Comparison of ENCODE assay signal across 19 cellular contexts in the genomic region with DNA sequence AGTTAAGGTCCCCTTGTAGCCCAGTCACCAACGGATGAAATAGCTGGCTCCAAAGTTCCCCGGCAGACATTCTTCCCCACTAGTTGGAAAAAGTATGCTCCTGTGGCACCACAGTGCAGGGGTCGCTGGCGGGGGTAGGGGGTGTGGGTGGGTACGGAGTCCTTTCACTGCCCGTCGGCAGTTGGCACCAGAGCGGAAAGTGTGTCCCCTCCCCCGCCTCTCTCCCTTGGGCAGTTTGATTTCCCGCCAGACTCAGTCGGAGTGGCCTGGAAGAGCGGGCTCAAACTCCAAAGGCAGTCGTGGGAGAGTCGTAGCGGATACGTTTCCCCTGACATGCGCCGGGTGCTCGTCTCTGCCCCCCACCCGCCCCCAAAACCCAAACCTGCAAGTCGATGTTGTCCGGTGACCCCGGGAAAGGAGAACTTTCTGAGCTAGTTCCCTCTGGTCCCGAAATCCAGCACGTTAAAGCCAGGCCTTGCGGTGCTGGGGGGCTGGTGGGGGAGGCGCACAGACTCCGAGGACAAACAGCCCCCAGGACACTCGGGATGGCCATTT. TPM values are rescaled to one million over a fixed set of nuclear protein-coding genes. Genes with fewer than 3 reads are reported as not detected.
DNase-seq lines count a peak whose midpoint lies in the region; ATAC-seq and TF ChIP-seq lines count a peak whose summit lies in the region.
"Had no signal": no experiment of that assay in that cellular context is flagged by ENCODE, and none has a peak within 500 bp of the region (broad histone marks: within the 10 kb centered on the region; RNA-seq: fewer than 3 reads in every experiment).

No MANE protein-coding gene starts in this region.

- peaks cover 15% of the 10 kb centered on the region for H3K4me1 ChIP-seq in NT2/D1 (ENCODE audit: insufficient read depth, insufficient read length)
- H3K4me1 ChIP-seq in thyroid gland: peaks cover 15 to 20% of the 10 kb centered on the region in 2 donors
- H3K4me1 ChIP-seq in CD8-positive, alpha-beta T cell (ENCODE audit: insufficient read depth, low read length): peaks cover 35% of the 10 kb centered on the region
- no peaks in the 10 kb centered on the region for H3K4me1 ChIP-seq in Karpas-422 (ENCODE audit: low read length)
- peaks cover 28% of the 10 kb centered on the region for H3K4me1 ChIP-seq in vagina

- peak overlapping the region; percentile 73 for H3K27ac Mint-ChIP-seq in activated naive CD4-positive, alpha-beta T cell treated with anti-CD3 and anti-CD28 coated beads, Interleukin-2, amount 10 ng/mL, durations not matched to agents 7 days and 5 days
- no peak overlapping the region for H3K27ac Mint-ChIP-seq in CD8-positive, alpha-beta T cell

- no peaks in the 10 kb centered on the region for H4K20me1 ChIP-seq in Karpas-422 (ENCODE audit: insufficient read depth, low read depth, low read length)

- no peak overlapping the region for H3K27ac ChIP-seq in thyroid gland
- H3K27ac ChIP-seq in CD8-positive, alpha-beta T cell (ENCODE audit: low read depth, low read length): no peak overlapping the region
- H3K27ac ChIP-seq in Karpas-422 (ENCODE audit: low read length): no peak overlapping the region
- H3K27ac ChIP-seq in vagina: no peak overlapping the region
- H3K27ac ChIP-seq: gastroesophageal sphincter, PC-9 had no signal

- CTCF ChIA-PET in activated naive CD4-positive, alpha-beta T cell treated with anti-CD3 and anti-CD28 coated beads, Interleukin-2, amount 10 ng/mL, durations not matched to agents 7 days and 5 days (lab: Charles Lee): interaction anchor here (4.2 kb wide), 1 partner anchor 82 kb away, joined by 26 read pairs; no protein-coding TSS in a partner anchor
- CTCF ChIA-PET in CD8-positive, alpha-beta T cell (lab: Charles Lee): no interaction called here

- H3K9ac ChIP-seq in NT2/D1 (ENCODE audit: insufficient read length, low read depth): peak overlapping the region; percentile 28
- no peak overlapping the region for H3K9ac ChIP-seq in Karpas-422 (ENCODE audit: low read length)

- H3K79me2 ChIP-seq in Karpas-422 (ENCODE audit: low read length): no peaks in the 10 kb centered on the region

- TF ChIP-seq CTCF in thyroid gland (IDR thresholded peaks at IDR 0.05): no peak
- no peak for TF ChIP-seq CTCF in CD8-positive, alpha-beta T cell (IDR thresholded peaks at IDR 0.05)
- TF ChIP-seq CTCF in vagina (IDR thresholded peaks at IDR 0.05): no peak

- peak overlapping the region; percentile 36 for H3K4me3 Mint-ChIP-seq in activated naive CD4-positive, alpha-beta T cell treated with anti-CD3 and anti-CD28 coated beads, Interleukin-2, amount 10 ng/mL, durations not matched to agents 7 days and 5 days
- no peak overlapping the region for H3K4me3 Mint-ChIP-seq in CD8-positive, alpha-beta T cell

- H3K4me3 ChIP-seq in NT2/D1 (ENCODE audit: insufficient read length, low read depth) (peak overlapping the region; percentile 21), iPS-11a (ENCODE audit: low read depth, low read length) (peak overlapping the region; percentile 20), thyroid gland (replicated peaks in 1 of 3) (no peak overlapping the region), Karpas-422 (ENCODE audit: low read length) (no peak overlapping the region), vagina (no peak overlapping the region)
- no peak overlapping the region for H3K4me3 ChIP-seq in CD8-positive, alpha-beta T cell (ENCODE audit: low read depth, low read length)
- H3K4me3 ChIP-seq: gastroesophageal sphincter, PC-9 had no signal

- TF ChIP-seq POLR2A in thyroid gland (IDR thresholded peaks at IDR 0.05) (no peak), vagina (IDR thresholded peaks at IDR 0.05) (no peak)

- no peak for ATAC-seq in CD8-positive, alpha-beta T cell
- ATAC-seq: gastroesophageal sphincter had no signal

- peaks cover 4% of the 10 kb centered on the region for H3K9me3 Mint-ChIP-seq in activated naive CD4-positive, alpha-beta T cell treated with anti-CD3 and anti-CD28 coated beads, Interleukin-2, amount 10 ng/mL, durations not matched to agents 7 days and 5 days
- peaks cover 13% of the 10 kb centered on the region for H3K9me3 Mint-ChIP-seq in CD8-positive, alpha-beta T cell

- H3K9me3 ChIP-seq in NT2/D1 (ENCODE audit: insufficient read depth, low read length) (no peaks in the 10 kb centered on the region), thyroid gland (no peaks in the 10 kb centered on the region), Karpas-422 (ENCODE audit: low read length) (no peaks in the 10 kb centered on the region), vagina (no peaks in the 10 kb centered on the region)
- no peaks in the 10 kb centered on the region for H3K9me3 ChIP-seq in CD8-positive, alpha-beta T cell (ENCODE audit: low read length)
- H3K9me3 ChIP-seq: gastroesophageal sphincter had no signal

- H3K27me3 ChIP-seq in NT2/D1 (ENCODE audit: insufficient read depth, insufficient read length) (peaks cover 99% of the 10 kb centered on the region), thyroid gland (peaks cover 99% of the 10 kb centered on the region), Karpas-422 (ENCODE audit: low read length) (no peaks in the 10 kb centered on the region), vagina (peaks cover 33% of the 10 kb centered on the region)
- peaks cover 92% of the 10 kb centered on the region for H3K27me3 ChIP-seq in CD8-positive, alpha-beta T cell (ENCODE audit: insufficient read depth, low read length)

- H3K9me2 ChIP-seq in Karpas-422 (replicated peaks; ENCODE audit: insufficient read depth, low read length): no peaks in the 10 kb centered on the region

- DNase-seq in activated naive CD4-positive, alpha-beta T cell treated with anti-CD3 and anti-CD28 coated beads, Interleukin-2, amount 10 ng/mL, durations not matched to agents 7 days and 5 days: no peak
- DNase-seq in activated naive CD4-positive, alpha-beta T cell treated with anti-CD3 and anti-CD28 coated beads, Interleukin-2, amount 50 U/mL, for 16 hours: no peak
- DNase-seq in NT2/D1 (ENCODE audit: low read depth, low spot score): no peak
- no peak for DNase-seq in thyroid gland
- DNase-seq in CD8-positive, alpha-beta T cell: no peak
- DNase-seq in Karpas-422: no peak
- DNase-seq in vagina (ENCODE audit: extremely low spot score in 2 of 2): no peak
- DNase-seq: AML-193; kidney; NCI-H1092; NCI-H446; PC-9; small intestine; stimulated activated naive CD4-positive, alpha-beta T cell treated with Interleukin-2 at 50 U/mL for 16 hours had no signal

- WGBS in thyroid gland, 2 donors: 1 to 5% methylated on average over 17 of the region's 29 CpGs

- intact Hi-C loops in thyroid gland (cut with DNase I) (no loop called here), vagina (cut with DNase I) (no loop called here)
- intact Hi-C loops in CD8-positive, alpha-beta T cell (cut with DNase I, micrococcal nuclease): loop anchor here (5.0 to 10.0 kb wide), 3 partner anchors 125 to 315 kb away; a partner anchor contains a TSS

- H3K36me3 ChIP-seq in NT2/D1 (ENCODE audit: insufficient read depth, insufficient read length, low read length) (no peaks in the 10 kb centered on the region), thyroid gland (no peaks in the 10 kb centered on the region), Karpas-422 (ENCODE audit: insufficient read depth, low read length) (no peaks in the 10 kb centered on the region), vagina (no peaks in the 10 kb centered on the region)
- no peaks in the 10 kb centered on the region for H3K36me3 ChIP-seq in CD8-positive, alpha-beta T cell (ENCODE audit: insufficient read depth, low read length)
- H3K36me3 ChIP-seq: gastroesophageal sphincter had no signal

- peaks cover 27% of the 10 kb centered on the region for H3K36me3 Mint-ChIP-seq in activated naive CD4-positive, alpha-beta T cell treated with anti-CD3 and anti-CD28 coated beads, Interleukin-2, amount 10 ng/mL, durations not matched to agents 7 days and 5 days
- H3K36me3 Mint-ChIP-seq in CD8-positive, alpha-beta T cell: no peaks in the 10 kb centered on the region

- POLR2A ChIA-PET in CD8-positive, alpha-beta T cell (lab: Charles Lee): no interaction called here

- no peak overlapping the region for H2AFZ ChIP-seq in Karpas-422 (ENCODE audit: low read length)
- H2AFZ ChIP-seq: PC-9 had no signal

- peaks cover 87% of the 10 kb centered on the region for H3K4me1 Mint-ChIP-seq in activated naive CD4-positive, alpha-beta T cell treated with anti-CD3 and anti-CD28 coated beads, Interleukin-2, amount 10 ng/mL, durations not matched to agents 7 days and 5 days
- H3K4me1 Mint-ChIP-seq in CD8-positive, alpha-beta T cell (ENCODE audit: low read depth): peaks cover 28% of the 10 kb centered on the region

- H3K4me2 ChIP-seq in Karpas-422 (ENCODE audit: low read depth, low read length, poor library complexity, severe bottlenecking): no peak overlapping the region
- H3K4me2 ChIP-seq: PC-9 had no signal

- peaks cover 100% of the 10 kb centered on the region for H3K27me3 Mint-ChIP-seq in activated naive CD4-positive, alpha-beta T cell treated with anti-CD3 and anti-CD28 coated beads, Interleukin-2, amount 10 ng/mL, durations not matched to agents 7 days and 5 days
- peaks cover 92% of the 10 kb centered on the region for H3K27me3 Mint-ChIP-seq in CD8-positive, alpha-beta T cell (ENCODE audit: low read depth)

RNA-seq across cellular contexts. Expression of a gene that starts 4.5 kb away (rescaled TPM):
- total RNA-seq in thyroid gland (not detected), vagina (not detected)
- total RNA-seq in CD8-positive, alpha-beta T cell: not detected
- total RNA-seq in Karpas-422 (2014; rRNA removed; shearing (Covaris generic); ENCODE audit: low replicate concordance): not detected in 2 replicates
- total RNA-seq: endothelial cell of umbilical vein, gastroesophageal sphincter, kidney, posterior vena cava, urinary bladder had no signal

Comparison
In these comparisons a context has a peak if more than half of its experiments do, and no peak if none do; other contexts are left out.
1. H3K4me3 ChIP-seq: peak in NT2/D1 (single experiment) and iPS-11a (single experiment); none in thyroid gland (0 of 3), CD8-positive, alpha-beta T cell (single experiment), Karpas-422 (single experiment) and vagina (0 of 2).
2. intact Hi-C loops: an anchor here in CD8-positive, alpha-beta T cell (5.0 to 10.0 kb wide); none called in thyroid gland and vagina.